7 cellular contexts compared by ENCODE assay signal in the genomic region with DNA sequence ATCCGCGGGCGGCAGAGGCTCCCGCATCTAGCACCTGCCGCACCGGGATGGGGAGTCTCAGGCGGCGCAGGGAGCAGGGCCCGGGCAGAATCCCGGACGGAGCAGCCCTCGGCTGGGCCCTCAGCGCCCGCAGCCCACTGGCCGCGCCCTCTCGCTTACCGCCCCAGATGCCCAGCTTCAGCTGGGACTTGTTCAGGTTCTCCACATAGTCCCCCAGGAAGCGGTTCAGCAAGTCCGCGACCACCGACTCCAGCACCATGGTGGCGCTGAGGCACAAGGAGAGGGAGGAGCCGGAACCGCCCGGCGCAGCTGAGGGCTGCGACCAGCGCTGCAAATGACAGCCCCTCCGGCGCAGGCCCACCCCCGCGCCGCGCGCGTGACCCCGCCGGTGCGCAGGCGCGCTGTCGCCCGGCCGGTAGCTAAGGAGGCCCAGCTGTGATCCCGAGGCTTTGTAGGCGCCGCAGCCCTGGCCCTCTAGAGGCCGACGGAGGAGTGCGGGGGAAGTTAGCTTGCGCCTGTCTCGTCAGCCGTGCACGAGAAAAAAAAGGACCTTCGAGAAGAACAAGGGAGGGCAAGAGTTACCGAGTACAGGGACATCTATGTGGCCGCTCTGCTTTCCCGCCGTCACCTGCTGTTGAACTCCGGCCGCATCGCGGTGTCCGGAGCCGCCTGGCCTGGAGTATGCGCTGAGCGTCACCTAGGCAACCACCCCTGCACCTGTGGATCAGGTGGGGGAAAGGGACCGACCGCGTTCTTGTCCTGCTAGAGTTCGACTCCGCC. TPM values are rescaled to one million over a fixed set of nuclear protein-coding genes. Genes with fewer than 3 reads are reported as not detected.
DNase-seq lines count a peak whose midpoint lies in the region; ATAC-seq and TF ChIP-seq lines count a peak whose summit lies in the region.

VPS13C (minus strand) TSS at position 332 of the 780 bp plus-strand sequence; CDS start at position 259, 73 bp downstream.

- peak; percentile 81 for TF ChIP-seq CTCF in astrocyte of the spinal cord (IDR thresholded peaks at IDR 0.05; ENCODE audit: low read depth, low read length)

- intact Hi-C loops in sciatic nerve (cut with DNase I), result no loop called here

- peak; percentile 62 for ATAC-seq in GM18508 (IDR thresholded peaks at IDR 0.05; ENCODE audit: insufficient read depth, unreplicated experiment)
- peak; percentile 88 for ATAC-seq in HG02981 (IDR thresholded peaks at IDR 0.05; ENCODE audit: unreplicated experiment)
- ATAC-seq in sciatic nerve, result peak; percentile 99

- DNase-seq in NCI-H2081 (lab: John Stamatoyannopoulos, UW) (peak; percentile 92 to 94), T1000 (lab: John Stamatoyannopoulos, UW) (peak; percentile 89), astrocyte of the spinal cord (ENCODE audit: low read depth, low spot score) (peak; percentile 92), hypothalamus (lab: John Stamatoyannopoulos, UW) (peak; percentile 66 to 95 (median 88)), sciatic nerve (ENCODE audit: low spot score) (peak; percentile 93)

- peak within 1 kb of the TSS; percentile 81 for H3K4me3 ChIP-seq in astrocyte of the spinal cord (ENCODE audit: low read depth, low read length)

- in situ Hi-C loops in astrocyte of the spinal cord (cut with HindIII; ENCODE audit: low sequenced_read_pairs), result no loop called here

RNA-seq across cellular contexts. Expression of gene VPS13C, which starts in this region (rescaled TPM):
- 124 TPM for total RNA-seq in sciatic nerve

Comparison
In these comparisons a context has a peak if more than half of its experiments do, and no peak if none do; other contexts are left out.
1. Peak in every context shown above with its lines: DNase-seq, ATAC-seq and H3K4me3 ChIP-seq.